ENCODE assay signal across 8 cellular contexts in genomic region chr3:33717616-33717865, GRCh38. TPM values are rescaled to one million over a fixed set of nuclear protein-coding genes. Genes with fewer than 3 reads are reported as not detected.
A peak's percentile ranks its signal among the peaks of the same experiment; 100 is the strongest.
DNase-seq lines count a peak whose midpoint lies in the region; ATAC-seq, FAIRE-seq and TF ChIP-seq lines count a peak whose summit lies in the region.

No MANE protein-coding gene starts in this region.

- H2BK12ac ChIP-seq in H1 (ENCODE audit: low read depth, low read length): no peak overlapping the region

- H3K23me2 ChIP-seq in H1 (ENCODE audit: low read depth, low read length): peaks cover 6% of the 10 kb centered on the region

- H4K91ac ChIP-seq in H1 (replicated peaks; ENCODE audit: insufficient read length, low read length): no peak overlapping the region

- no peak overlapping the region for H3K14ac ChIP-seq in H1 (ENCODE audit: insufficient read length)

- H4K20me1 ChIP-seq in H1 (replicated peaks in 1 of 2; ENCODE audit: control insufficient read depth in 1 of 2, insufficient read depth in 2 of 2, low read length in 2 of 2): peaks cover 0 to 9% of the 10 kb centered on the region in 2 experiments

- peak overlapping the region in 2 of 3 donors; percentile 97 to 98 for H3K4me3 Mint-ChIP-seq in T-cell

- POLR2A ChIA-PET in T-cell (lab: Charles Lee): interaction anchor here in 1 of 2 donors (0.7 kb wide), 1 partner anchor 17 kb away, joined by 3 read pairs; no protein-coding TSS in a partner anchor
- POLR2A ChIA-PET in H1 (lab: Charles Lee; ENCODE audit: partially characterized antibody): interaction anchor here (0.8 to 1.2 kb wide), 5 partner anchors 12 to 185 kb away, joined by 3 to 6 read pairs (median 4); no protein-coding TSS in a partner anchor

- H3K9me3 ChIP-seq in H1 (ENCODE audit: insufficient read depth in 2 of 2, low read depth in 1 of 2, low read length in 1 of 2) (no peaks in the 10 kb centered on the region), mucosa of descending colon (no peaks in the 10 kb centered on the region), stomach (no peaks in the 10 kb centered on the region)

- no peak overlapping the region for H3K56ac ChIP-seq in H1 (replicated peaks; ENCODE audit: insufficient read length, low read depth, low read length)

- peak overlapping the region; percentile 81; the same call in 1 of the 2 replicates for H3K18ac ChIP-seq in H1 (ENCODE audit: extremely low read depth, low read length)

- H3K27ac Mint-ChIP-seq in T-cell: peak overlapping the region; percentile 53 to 87

- H3K27ac ChIP-seq in H1 (ENCODE audit: low read depth, low read length): peak overlapping the region; percentile 81; the same call in 1 of the 2 replicates
- H3K27ac ChIP-seq in stomach: peak overlapping the region; percentile 91 to 100 (median 99)

- H2AFZ ChIP-seq in H1 (ENCODE audit: low read length): peak overlapping the region; percentile 3; the same call in 1 of the 2 replicates

- 1% methylated on average over 26 of the region's 26 CpGs; no CpG with 5 or more reads in 1 of the 2 experiments for WGBS in H1 (ENCODE audit: extremely low coverage in 1 of 2, insufficient coverage in 1 of 2, insufficient read length in 1 of 2, insufficient replicate concordance in 2 of 2, low coverage in 1 of 2, low lambda C conversion rate in 2 of 2, missing lambda C conversion rate in 1 of 2), 2 experiments
- WGBS in stomach, 5 donors: 0 to 2% (median 1%) methylated on average over 11 to 26 of the region's 26 CpGs

- H3K79me2 ChIP-seq in H1 (ENCODE audit: control insufficient read depth in 1 of 2, insufficient read depth in 2 of 2, low read length in 2 of 2): peaks cover 7 to 47% of the 10 kb centered on the region in 2 experiments; a peak in 2 of 4 replicates

- H3K27me3 Mint-ChIP-seq in T-cell: no peaks in the 10 kb centered on the region

- H3K9ac ChIP-seq in H1 (replicated peaks in 1 of 4; ENCODE audit: extremely low read depth in 1 of 4, low read depth in 3 of 4, low read length in 3 of 4): peak overlapping the region; percentile 41 to 84 (median 78)

- H2BK120ac ChIP-seq in H1 (replicated peaks; ENCODE audit: low read depth, low read length): no peak overlapping the region

- peaks cover 0 to 13% (median 12%) of the 10 kb centered on the region in 3 donors for H3K4me1 Mint-ChIP-seq in T-cell

- H2BK5ac ChIP-seq in H1 (ENCODE audit: low read depth, low read length): peak overlapping the region; percentile 71; the same call in 1 of the 2 replicates

- H2BK20ac ChIP-seq in H1 (ENCODE audit: low read length): no peak overlapping the region

- no peak for TF ChIP-seq EP300 in H1 (IDR thresholded peaks at IDR 0.05; ENCODE audit: borderline replicate concordance in 1 of 2, low read depth in 2 of 2, low read length in 2 of 2)
- no peak for TF ChIP-seq EP300 in stomach (IDR thresholded peaks at IDR 0.05)

- peak; percentile 58 for DNase-seq in AG08395 (ENCODE audit: low spot score)
- DNase-seq in T-cell: peak in 12 of 34 experiments; percentile 16 to 58 (median 40)
- DNase-seq in H1 (ENCODE audit: low read depth in 1 of 2, low spot score in 2 of 2): no peak
- peak; percentile 85 to 89 (median 88) for DNase-seq in mucosa of descending colon
- DNase-seq in stomach: peak; percentile 75
- DNase-seq in NOMO-1 treated with DMSO at 0.1 percent for 48 hours (lab: John Stamatoyannopoulos, UW; ENCODE audit: unreplicated experiment): no peak

- no peak for TF ChIP-seq POLR2A in H1 (IDR thresholded peaks at IDR 0.05; ENCODE audit: control extremely low read depth in 1 of 2, low read depth in 2 of 2, low read length in 2 of 2)
- TF ChIP-seq POLR2A in stomach (IDR thresholded peaks at IDR 0.05): no peak

- no peak overlapping the region for H2BK15ac ChIP-seq in H1 (ENCODE audit: low read length)

- H3K4me1 ChIP-seq in H1 (replicated peaks in 1 of 4; ENCODE audit: control insufficient read depth in 3 of 4, insufficient read depth in 4 of 4, low read length in 3 of 4) (peaks cover 0 to 5% (median 1%) of the 10 kb centered on the region in 4 experiments; a peak in 6 of 7 replicates), mucosa of descending colon (ENCODE audit: low read depth) (peaks cover 3% of the 10 kb centered on the region), stomach (peaks cover 10 to 39% (median 22%) of the 10 kb centered on the region in 4 donors)

- H4K5ac ChIP-seq in H1 (ENCODE audit: insufficient read length, low read depth, low read length): peak overlapping the region; percentile 80

- TF ChIP-seq CTCF in H1 (IDR thresholded peaks at IDR 0.05; ENCODE audit: control extremely low read depth in 1 of 3, insufficient read depth in 1 of 3, low read depth in 1 of 3, low read length in 3 of 3) (no peak), mucosa of descending colon (IDR thresholded peaks at IDR 0.05) (no peak), stomach (IDR thresholded peaks at IDR 0.05) (no peak)

- H3K36me3 ChIP-seq in H1 (ENCODE audit: control insufficient read depth in 2 of 4, insufficient read depth in 4 of 4, low read length in 3 of 4) (no peaks in the 10 kb centered on the region), mucosa of descending colon (ENCODE audit: low read depth) (no peaks in the 10 kb centered on the region), stomach (no peaks in the 10 kb centered on the region)

- H3K27me3 ChIP-seq in H1 (replicated peaks in 1 of 4; ENCODE audit: control insufficient read depth in 3 of 4, extremely low read depth in 1 of 4, insufficient read depth in 3 of 4, low read length in 3 of 4) (no peaks in the 10 kb centered on the region), stomach (no peaks in the 10 kb centered on the region)

- peak overlapping the region; percentile 79 to 82 for H3K4me2 ChIP-seq in H1 (ENCODE audit: insufficient read depth in 1 of 2, low read depth in 2 of 2, low read length in 2 of 2)

- no peaks in the 10 kb centered on the region for H3K9me3 Mint-ChIP-seq in T-cell

- intact Hi-C loops in mucosa of descending colon (cut with DNase I, micrococcal nuclease) (loop anchor here in 1 of 2 donors (5.0 kb wide), 1 partner anchor 80 kb away; no protein-coding TSS in a partner anchor), stomach (cut with DNase I; ENCODE audit: low total_unique reads) (loop anchor here (10.0 kb wide), 1 partner anchor 83 kb away; no protein-coding TSS in a partner anchor)

- H3K79me1 ChIP-seq in H1 (ENCODE audit: low read depth, low read length): no peaks in the 10 kb centered on the region

- no peak overlapping the region for H3K23ac ChIP-seq in H1 (ENCODE audit: insufficient read length)

- H3K4me3 ChIP-seq in H1 (ENCODE audit: extremely low read depth in 1 of 4, insufficient read depth in 2 of 4, low read depth in 3 of 4, low read length in 4 of 4) (peak overlapping the region; percentile 81 to 88 (median 83)), mucosa of descending colon (peak overlapping the region; percentile 82), stomach (peak overlapping the region; percentile 72 to 90 (median 88))

- no peaks in the 10 kb centered on the region for H3K36me3 Mint-ChIP-seq in T-cell

- peak; percentile 65 for ATAC-seq in GM18868 (IDR thresholded peaks at IDR 0.05; ENCODE audit: unreplicated experiment)
- ATAC-seq in HG03097 (IDR thresholded peaks at IDR 0.05; ENCODE audit: low FRiP score, unreplicated experiment): peak; percentile 59
- ATAC-seq in T-cell (replicated peaks in 1 of 4): peak; percentile 46 to 67 (median 58)
- peak; percentile 91 for ATAC-seq in mucosa of descending colon

- H2AK5ac ChIP-seq in H1 (ENCODE audit: low read depth, low read length): no peak overlapping the region

- H3K4ac ChIP-seq in H1 (replicated peaks; ENCODE audit: insufficient read length, low read depth, low read length): no peak overlapping the region

- no peak for FAIRE-seq in H1 (lab: Jason Lieb, UNC)

- CTCF ChIA-PET in T-cell (lab: Charles Lee): interaction anchor here (0.7 to 1.6 kb wide), 3 partner anchors 57 to 81 kb away, joined by 3 read pairs; no protein-coding TSS in a partner anchor
- CTCF ChIA-PET in H1 (lab: Charles Lee; ENCODE audit: partially characterized antibody): interaction anchor here (0.8 to 1.7 kb wide), 4 partner anchors 13 to 81 kb away, joined by 3 to 6 read pairs (median 4); no protein-coding TSS in a partner anchor

- no peak for TF ChIP-seq RAD21 in H1 (IDR thresholded peaks at IDR 0.05 in 1 of 2, conservative IDR thresholded peaks at IDR 0.05 in 1 of 2; ENCODE audit: low read depth in 2 of 2, low read length in 2 of 2)

- H4K8ac ChIP-seq in H1 (ENCODE audit: extremely low read depth, insufficient read depth, low read length): peak overlapping the region; percentile 97

TF ChIP-seq in H1, 55 proteins besides CTCF, POLR2A, EP300 and RAD21 (continues in another document):
- no peak for TF ChIP-seq CEBPB (IDR thresholded peaks at IDR 0.05; ENCODE audit: low read depth, low read length)
- no peak for TF ChIP-seq YY1 (IDR thresholded peaks at IDR 0.05; ENCODE audit: low read depth, low read length)
- no peak for TF ChIP-seq CREB1 (IDR thresholded peaks at IDR 0.05)
- TF ChIP-seq POLR2AphosphoS5 (IDR thresholded peaks at IDR 0.05; ENCODE audit: low read depth, low read length): peak; percentile 23; the same call in 1 of the 2 replicates
- no peak for TF ChIP-seq CBX5 (IDR thresholded peaks at IDR 0.05; ENCODE audit: low read depth, low read length)
- TF ChIP-seq KDM5A (IDR thresholded peaks at IDR 0.05; ENCODE audit: low read length): no peak
- TF ChIP-seq HDAC6 (IDR thresholded peaks at IDR 0.05; ENCODE audit: low read depth, low read length): no peak
- peak; percentile 57 for TF ChIP-seq KDM4A (IDR thresholded peaks at IDR 0.05; ENCODE audit: low read depth, low read length, severe bottlenecking)
- TF ChIP-seq RNF2 (IDR thresholded peaks at IDR 0.05; ENCODE audit: borderline replicate concordance, low read depth, low read length, missing control alignments, poor library complexity, severe bottlenecking): no peak
- TF ChIP-seq SIRT6 (IDR thresholded peaks at IDR 0.05; ENCODE audit: low read length): no peak
- no peak for TF ChIP-seq TCF12 (IDR thresholded peaks at IDR 0.05; ENCODE audit: low read depth, low read length)
- no peak for TF ChIP-seq CHD2 (IDR thresholded peaks at IDR 0.05; ENCODE audit: low read length)

RNA-seq across cellular contexts. Expression of gene CLASP2, which starts 0.5 kb away (rescaled TPM):
- total RNA-seq in T-cell (10 to 100 TPM; 54.0 to 80.1 (median 60.5) TPM), mucosa of descending colon (10 to 100 TPM; 33.6 to 66.6 (median 44.5) TPM), stomach (100 to 1,000 TPM in 2 of 5 donors, 10 to 100 TPM in 3; 40.8 to 136 (median 81.0) TPM)
- total RNA-seq in H1 (2021; fragmentation: NEBNext Ultra II Directional; extraction: Animal tissue kit (Norgen Biotek cat#: 25700)): 51.6 and 58.0 TPM in 2 replicates
- polyA plus RNA-seq in H1 (2011; rRNA removed) (16.3 and 21.7 TPM in 2 replicates), stomach (10 to 100 TPM in 1 of 3 donors, 1 to 10 TPM in 2; 6.3 to 13.1 (median 8.6) TPM)
- polyA plus RNA-seq in H1 (2011; cell fraction: cytosol; rRNA removed): 17.6 TPM
- 52.4 TPM for polyA plus RNA-seq in H1 (2011; cell fraction: nucleus; rRNA removed)
- polyA plus RNA-seq in H1 (2012, experiment 1 of 2): 16.6 to 29.0 TPM (median 20.5 TPM) in 4 replicates
- polyA plus RNA-seq in H1 (2012, experiment 2 of 2): 1.2 TPM
- 17.9 TPM for polyA plus RNA-seq in H1 (2013, experiment 1 of 2)
- 18.1 TPM for polyA plus RNA-seq in H1 (2013, experiment 2 of 2)
- polyA minus RNA-seq in H1 (2011; rRNA and poly(A)+ RNA removed): 82.8 and 104 TPM in 2 replicates
- polyA minus RNA-seq in H1 (2011; cell fraction: cytosol; rRNA and poly(A)+ RNA removed): 44.9 TPM
- polyA minus RNA-seq in H1 (2011; cell fraction: nucleus; rRNA and poly(A)+ RNA removed): 185 TPM

Comparison
In these comparisons a context has a peak if more than half of its experiments do, and no peak if none do; other contexts are left out.
1. DNase-seq: peak in AG08395 (single experiment), mucosa of descending colon (3 of 3) and stomach (single experiment); none in H1 (0 of 2) and NOMO-1 treated with DMSO at 0.1 percent for 48 hours (single experiment).
2. Peak in every context shown above with its lines, with median percentiles within 50 percentile points of each other: ATAC-seq and H3K4me3 ChIP-seq.